Comparison of ENCODE assay signal across 8 cellular contexts in the genomic region with DNA sequence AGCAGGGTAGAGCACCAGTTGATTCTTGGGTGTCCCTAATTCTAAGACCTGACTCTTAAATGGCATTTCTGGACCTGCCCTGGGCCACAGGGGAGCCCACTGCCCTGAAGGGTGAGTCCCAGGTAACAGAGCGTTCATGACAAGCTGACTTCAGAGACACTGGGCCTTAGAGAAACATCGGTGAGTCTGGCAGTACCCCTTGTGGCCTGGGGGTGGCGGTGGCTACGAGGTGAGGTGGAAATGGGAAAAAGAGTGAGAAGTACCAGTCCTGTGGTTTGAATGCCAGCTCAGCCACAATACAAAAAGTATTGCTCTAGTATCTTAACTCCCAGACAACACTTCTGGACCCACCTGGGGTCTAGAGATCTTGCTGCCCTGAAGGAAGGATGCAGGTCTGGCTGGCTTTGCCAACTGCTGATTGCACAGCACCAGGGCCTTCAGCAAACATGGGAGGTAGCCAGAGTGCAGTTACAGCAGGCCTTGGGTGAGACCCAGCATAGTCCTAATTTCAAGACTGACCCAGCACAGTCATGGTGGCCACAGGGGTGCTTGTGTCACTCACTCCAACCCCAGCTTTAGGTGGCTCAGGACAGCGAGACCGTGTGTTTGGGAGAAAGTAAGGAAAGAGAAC. TPM values are rescaled to one million over a fixed set of nuclear protein-coding genes. Genes with fewer than 3 reads are reported as not detected.
DNase-seq lines count a peak whose midpoint lies in the region; ATAC-seq, FAIRE-seq and TF ChIP-seq lines count a peak whose summit lies in the region.

No MANE protein-coding gene starts in this region.

- dilution Hi-C loops in keratinocyte (cut with MboI; ENCODE audit: extremely low pct_ligation_motif_present, low sequenced_read_pairs), result no loop called here

- peaks cover 20 to 80% (median 66%) of the 10 kb centered on the region in 4 donors for H3K4me1 Mint-ChIP-seq in CD4-positive, CD25-positive, alpha-beta regulatory T cell

- peak overlapping the region; percentile 98 to 100 (median 99) for H3K27ac Mint-ChIP-seq in CD4-positive, CD25-positive, alpha-beta regulatory T cell

- no peak overlapping the region for H3K4me2 ChIP-seq in keratinocyte (ENCODE audit: control insufficient read depth, extremely low read depth, insufficient read depth, low read depth, low read length)

- peak overlapping the region in 3 of 4 donors; percentile 34 to 85 (median 72) for H3K4me3 Mint-ChIP-seq in CD4-positive, CD25-positive, alpha-beta regulatory T cell

- no peaks in the 10 kb centered on the region for H3K36me3 Mint-ChIP-seq in CD4-positive, CD25-positive, alpha-beta regulatory T cell

- no peak overlapping the region for H2AFZ ChIP-seq in keratinocyte (ENCODE audit: control insufficient read depth, low read length)

- H3K27me3 ChIP-seq in CD4-positive, CD25-positive, alpha-beta regulatory T cell (ENCODE audit: control insufficient read depth, insufficient read depth, low read length), result no peaks in the 10 kb centered on the region
- H3K27me3 ChIP-seq in keratinocyte (ENCODE audit: control insufficient read depth, extremely low read depth, insufficient read depth, low read length), result no peaks in the 10 kb centered on the region

- H3K79me2 ChIP-seq in keratinocyte (ENCODE audit: control insufficient read depth, insufficient read depth, low read length), result peaks cover 98% of the 10 kb centered on the region

- H3K9ac ChIP-seq in keratinocyte (ENCODE audit: control insufficient read depth, extremely low read depth, insufficient read depth, low read length), result no peak overlapping the region

- TF ChIP-seq CTCF in keratinocyte (optimal IDR thresholded peaks at IDR 0.05 in 1 of 3, IDR thresholded peaks at IDR 0.05 in 1 of 3, conservative IDR thresholded peaks at IDR 0.05 in 1 of 3; ENCODE audit: extremely low read depth in 1 of 3, insufficient read depth in 2 of 3, low read length in 3 of 3), result peak; percentile 64 to 80 (median 70)

- no peaks in the 10 kb centered on the region for H3K27me3 Mint-ChIP-seq in CD4-positive, CD25-positive, alpha-beta regulatory T cell

- peaks cover 34% of the 10 kb centered on the region for H4K20me1 ChIP-seq in keratinocyte (ENCODE audit: control insufficient read depth, extremely low read depth, insufficient read depth, low read length)

- FAIRE-seq in keratinocyte (lab: Jason Lieb, UNC), result no peak

- peak; percentile 82 to 92 for ATAC-seq in CD4-positive, CD25-positive, alpha-beta regulatory T cell (ENCODE audit: low read depth in 2 of 2)
- peak; percentile 67 for ATAC-seq in GM19328 (IDR thresholded peaks at IDR 0.05; ENCODE audit: unreplicated experiment)
- ATAC-seq in HG03439 (IDR thresholded peaks at IDR 0.05; ENCODE audit: unreplicated experiment), result peak; percentile 60

- peaks cover 41% of the 10 kb centered on the region for H3K4me1 ChIP-seq in CD4-positive, CD25-positive, alpha-beta regulatory T cell (ENCODE audit: control insufficient read depth, insufficient read depth, low read length, poor library complexity, severe bottlenecking)
- peaks cover 18% of the 10 kb centered on the region for H3K4me1 ChIP-seq in keratinocyte (ENCODE audit: control insufficient read depth, extremely low read depth, insufficient read depth, low read length)

- H3K9me1 ChIP-seq in keratinocyte (ENCODE audit: control insufficient read depth, extremely low read depth, insufficient read depth, low read length), result peaks cover 7% of the 10 kb centered on the region

- no peaks in the 10 kb centered on the region for H3K9me3 ChIP-seq in CD4-positive, CD25-positive, alpha-beta regulatory T cell (ENCODE audit: control insufficient read depth in 2 of 2, low read length in 2 of 2)
- H3K9me3 ChIP-seq in keratinocyte (ENCODE audit: control insufficient read depth, low read depth, low read length), result no peaks in the 10 kb centered on the region

- H3K36me3 ChIP-seq in CD4-positive, CD25-positive, alpha-beta regulatory T cell (ENCODE audit: control insufficient read depth, insufficient read depth, low read length), result no peaks in the 10 kb centered on the region
- no peaks in the 10 kb centered on the region for H3K36me3 ChIP-seq in keratinocyte (ENCODE audit: control insufficient read depth in 2 of 2, extremely low read depth in 1 of 2, insufficient read depth in 2 of 2, low read length in 2 of 2)

- H3K9me3 Mint-ChIP-seq in CD4-positive, CD25-positive, alpha-beta regulatory T cell, result no peaks in the 10 kb centered on the region

- H3K4me3 ChIP-seq in CD4-positive, CD25-positive, alpha-beta regulatory T cell (ENCODE audit: low read depth, low read length), result peak overlapping the region; percentile 47
- no peak overlapping the region for H3K4me3 ChIP-seq in keratinocyte (ENCODE audit: control insufficient read depth in 2 of 3, extremely low read depth in 1 of 3, insufficient read depth in 2 of 3, low read depth in 1 of 3, low read length in 3 of 3)

- peak; percentile 52 to 85 (median 77) for DNase-seq in CD4-positive, CD25-positive, alpha-beta regulatory T cell
- DNase-seq in T follicular helper cell (ENCODE audit: low read depth) (peak; percentile 60), keratinocyte (ENCODE audit: low read depth, low spot score) (no peak), GOT3 (lab: John Stamatoyannopoulos, UW) (no peak)
- peak; percentile 35 for DNase-seq in activated naive CD8-positive, alpha-beta T cell treated with anti-CD3 and anti-CD28 coated beads, Interleukin-2, amount 50 U/mL, for 16 hours (ENCODE audit: low read depth, low spot score)
- peak; percentile 26 for DNase-seq in stimulated activated CD8-positive, alpha-beta memory T cell treated with anti-CD3 and anti-CD28 coated beads, Interleukin-15, amount 100 ng/mL, for 24 hours (ENCODE audit: low read depth)

- peak overlapping the region; percentile 74 for H3K27ac ChIP-seq in CD4-positive, CD25-positive, alpha-beta regulatory T cell (ENCODE audit: insufficient read depth, low read length, poor library complexity, severe bottlenecking)
- peak overlapping the region; percentile 5 for H3K27ac ChIP-seq in keratinocyte (ENCODE audit: control insufficient read depth, insufficient read depth, low read length)

RNA-seq across cellular contexts. Expression of a gene that starts 44.5 kb away (rescaled TPM):
- 197 TPM for total RNA-seq in CD4-positive, CD25-positive, alpha-beta regulatory T cell
- polyA plus RNA-seq in CD4-positive, CD25-positive, alpha-beta regulatory T cell, result 10 to 100 TPM; 16.6 to 20.9 (median 17.5) TPM
- polyA plus RNA-seq in keratinocyte, result 32.6 to 54.7 TPM (median 43.1 TPM) in 3 replicates
- 56.6 TPM for polyA plus RNA-seq in keratinocyte (2011; ENCODE audit: low read depth)
- polyA plus RNA-seq in keratinocyte (2011; cell fraction: cytosol; rRNA removed), result 23.5 and 45.8 TPM in 2 replicates
- polyA plus RNA-seq in keratinocyte (2011; cell fraction: nucleus; rRNA removed), result 88.7 and 115 TPM in 2 replicates
- polyA plus RNA-seq in keratinocyte (2012; ENCODE audit: low replicate concordance), result 31.8 and 43.1 TPM in 2 replicates
- 68.6 to 204 TPM (median 106 TPM) in 3 replicates for polyA minus RNA-seq in keratinocyte
- 50.3 TPM for polyA minus RNA-seq in keratinocyte (2011; cell fraction: cytosol; rRNA and poly(A)+ RNA removed)
- 123 and 260 TPM in 2 replicates for polyA minus RNA-seq in keratinocyte (2011; cell fraction: nucleus; rRNA and poly(A)+ RNA removed)

Comparison
In these comparisons a context has a peak if more than half of its experiments do, and no peak if none do; other contexts are left out.
1. DNase-seq: peak in CD4-positive, CD25-positive, alpha-beta regulatory T cell (3 of 3), T follicular helper cell (single experiment), activated naive CD8-positive, alpha-beta T cell treated with anti-CD3 and anti-CD28 coated beads, Interleukin-2, amount 50 U/mL, for 16 hours (single experiment) and stimulated activated CD8-positive, alpha-beta memory T cell treated with anti-CD3 and anti-CD28 coated beads, Interleukin-15, amount 100 ng/mL, for 24 hours (single experiment); none in keratinocyte (single experiment) and GOT3 (single experiment).
2. Peak in every context shown above with its lines, with median percentiles within 50 percentile points of each other: ATAC-seq.